In genomic region chrX:39899876-39900787, GRCh38 we compare ENCODE assay signal across 1 cellular context.
TF ChIP-seq lines count a peak whose summit lies in the region.

No MANE protein-coding gene starts in this region.

TF ChIP-seq in GM23338, 12 proteins besides CTCF, POLR2A, EP300 and RAD21:
- TF ChIP-seq ZNF462 (CRISPR knock-in tag; IDR thresholded peaks at IDR 0.05) (no peak), POLR2AphosphoS5 (IDR thresholded peaks at IDR 0.05; ENCODE audit: low read depth) (no peak), JUNB (IDR thresholded peaks at IDR 0.05; ENCODE audit: unreplicated experiment) (no peak), REST (IDR thresholded peaks at IDR 0.05; ENCODE audit: unreplicated experiment) (no peak), EZH2 (IDR thresholded peaks at IDR 0.05; ENCODE audit: low read depth, unreplicated experiment) (no peak), CREB1 (CRISPR knock-in tag; IDR thresholded peaks at IDR 0.05; ENCODE audit: low read depth) (no peak), ETS1 (IDR thresholded peaks at IDR 0.05) (no peak), ZNF331 (CRISPR knock-in tag; IDR thresholded peaks at IDR 0.05; ENCODE audit: low read depth) (no peak)
